Comparison of ENCODE assay signal across 8 cellular contexts in genomic region chr1:6260961-6261614, GRCh38. TPM values are rescaled to one million over a fixed set of nuclear protein-coding genes. Genes with fewer than 3 reads are reported as not detected.
DNase-seq lines count a peak whose midpoint lies in the region; ATAC-seq and TF ChIP-seq lines count a peak whose summit lies in the region.

Gene GPR153, minus strand, starts transcription at chr1:6261098. Its CDS starts 6,193 bp downstream, at chr1:6254905.

- peaks cover 0 to 28% (median 14%) of the 10 kb centered on the region in 4 donors for H3K4me1 ChIP-seq in tibial artery

- ATAC-seq in GM18907 (IDR thresholded peaks at IDR 0.05; ENCODE audit: unreplicated experiment), result peak; percentile 36
- peak; percentile 69 for ATAC-seq in activated CD8-positive, alpha-beta memory T cell treated with anti-CD3 and anti-CD28 coated beads, Interleukin-2, amount 10 ng/mL, durations not matched to agents 7 days and 5 days
- ATAC-seq in esophagus mucosa, result peak; percentile 7

- no peaks in the 10 kb centered on the region for H3K36me3 ChIP-seq in tibial artery

- H3K27me3 ChIP-seq in tibial artery, result peaks cover 0 to 76% of the 10 kb centered on the region in 2 donors

- peaks cover 15% of the 10 kb centered on the region for H3K27me3 Mint-ChIP-seq in activated CD8-positive, alpha-beta memory T cell treated with anti-CD3 and anti-CD28 coated beads, Interleukin-2, amount 10 ng/mL, durations not matched to agents 7 days and 5 days
- peaks cover 49% of the 10 kb centered on the region for H3K27me3 Mint-ChIP-seq in nephron progenitor cell (ENCODE audit: low read depth, poor library complexity)

- TF ChIP-seq CTCF in NB4 (IDR thresholded peaks at IDR 0.05; ENCODE audit: low read depth, low read length) (no peak), nephron progenitor cell (IDR thresholded peaks at IDR 0.05) (no peak), tibial artery (IDR thresholded peaks at IDR 0.05) (no peak)

- intact Hi-C loops in tibial artery (cut with DNase I; ENCODE audit: low total_unique reads), result no loop called here

- H3K4me3 Mint-ChIP-seq in activated CD8-positive, alpha-beta memory T cell treated with anti-CD3 and anti-CD28 coated beads, Interleukin-2, amount 10 ng/mL, durations not matched to agents 7 days and 5 days, result peak within 1 kb of the TSS; percentile 41
- peak within 1 kb of the TSS; percentile 74 for H3K4me3 Mint-ChIP-seq in nephron progenitor cell

- no peaks in the 10 kb centered on the region for H3K9me3 Mint-ChIP-seq in activated CD8-positive, alpha-beta memory T cell treated with anti-CD3 and anti-CD28 coated beads, Interleukin-2, amount 10 ng/mL, durations not matched to agents 7 days and 5 days (ENCODE audit: low read depth)
- H3K9me3 Mint-ChIP-seq in nephron progenitor cell, result no peaks in the 10 kb centered on the region

- no peak for TF ChIP-seq POLR2A in NB4 (IDR thresholded peaks at IDR 0.05; ENCODE audit: extremely low read depth, insufficient read length)

- H3K4me3 ChIP-seq in NB4 (ENCODE audit: low read depth, low read length), result no peak within 1 kb of the TSS
- H3K4me3 ChIP-seq in tibial artery, result peak within 1 kb of the TSS; percentile 41 to 45

- no peak within 1 kb of the TSS for H3K27ac Mint-ChIP-seq in activated CD8-positive, alpha-beta memory T cell treated with anti-CD3 and anti-CD28 coated beads, Interleukin-2, amount 10 ng/mL, durations not matched to agents 7 days and 5 days
- H3K27ac Mint-ChIP-seq in nephron progenitor cell, result no peak within 1 kb of the TSS

- peak; percentile 66 for DNase-seq in NB4 (ENCODE audit: low read depth)
- DNase-seq in activated CD8-positive, alpha-beta memory T cell treated with anti-CD3 and anti-CD28 coated beads, Interleukin-2, amount 10 ng/mL, durations not matched to agents 7 days and 5 days, result peak; percentile 56
- peak; percentile 66 for DNase-seq in nephron progenitor cell
- DNase-seq in tibial artery, result no peak
- DNase-seq in DMS114 treated with DMSO at 0.1 percent for 48 hours (lab: John Stamatoyannopoulos, UW; ENCODE audit: unreplicated experiment), result no peak
- DNase-seq in kidney tubule cell (ENCODE audit: low spot score), result no peak

- H3K36me3 Mint-ChIP-seq in activated CD8-positive, alpha-beta memory T cell treated with anti-CD3 and anti-CD28 coated beads, Interleukin-2, amount 10 ng/mL, durations not matched to agents 7 days and 5 days, result no peaks in the 10 kb centered on the region
- H3K36me3 Mint-ChIP-seq in nephron progenitor cell (ENCODE audit: low read depth), result no peaks in the 10 kb centered on the region

- H3K9me3 ChIP-seq in tibial artery, result no peaks in the 10 kb centered on the region

- H3K27ac ChIP-seq in tibial artery, result peak within 1 kb of the TSS in 1 of 2 donors; percentile 38

- peaks cover 12% of the 10 kb centered on the region for H3K4me1 Mint-ChIP-seq in activated CD8-positive, alpha-beta memory T cell treated with anti-CD3 and anti-CD28 coated beads, Interleukin-2, amount 10 ng/mL, durations not matched to agents 7 days and 5 days
- peaks cover 53% of the 10 kb centered on the region for H3K4me1 Mint-ChIP-seq in nephron progenitor cell

- CTCF ChIA-PET in activated CD8-positive, alpha-beta memory T cell treated with anti-CD3 and anti-CD28 coated beads, Interleukin-2, amount 10 ng/mL, durations not matched to agents 7 days and 5 days (lab: Charles Lee), result interaction anchor here (1.0 to 2.4 kb wide), 2 partner anchors 15 to 16 kb away, joined by 3 to 16 read pairs; no protein-coding TSS in a partner anchor

RNA-seq across cellular contexts. Expression of gene GPR153, which starts in this region (rescaled TPM):
- 1 to 10 TPM; 1.1 to 1.2 TPM for total RNA-seq in activated CD8-positive, alpha-beta memory T cell treated with anti-CD3 and anti-CD28 coated beads, Interleukin-2, amount 10 ng/mL, durations not matched to agents 7 days and 5 days
- total RNA-seq in esophagus mucosa, result 9.1 TPM

Comparison
In these comparisons a context has a peak if more than half of its experiments do, and no peak if none do; other contexts are left out.
1. ATAC-seq: peak in every context shown above with its lines; median percentile 69 in activated CD8-positive, alpha-beta memory T cell treated with anti-CD3 and anti-CD28 coated beads, Interleukin-2, amount 10 ng/mL, durations not matched to agents 7 days and 5 days; 36 in GM18907; 7 in esophagus mucosa.
2. DNase-seq: peak in NB4 (single experiment), activated CD8-positive, alpha-beta memory T cell treated with anti-CD3 and anti-CD28 coated beads, Interleukin-2, amount 10 ng/mL, durations not matched to agents 7 days and 5 days (single experiment) and nephron progenitor cell (single experiment); none in tibial artery (0 of 2), DMS114 treated with DMSO at 0.1 percent for 48 hours (single experiment) and kidney tubule cell (single experiment).